In the genomic region with DNA sequence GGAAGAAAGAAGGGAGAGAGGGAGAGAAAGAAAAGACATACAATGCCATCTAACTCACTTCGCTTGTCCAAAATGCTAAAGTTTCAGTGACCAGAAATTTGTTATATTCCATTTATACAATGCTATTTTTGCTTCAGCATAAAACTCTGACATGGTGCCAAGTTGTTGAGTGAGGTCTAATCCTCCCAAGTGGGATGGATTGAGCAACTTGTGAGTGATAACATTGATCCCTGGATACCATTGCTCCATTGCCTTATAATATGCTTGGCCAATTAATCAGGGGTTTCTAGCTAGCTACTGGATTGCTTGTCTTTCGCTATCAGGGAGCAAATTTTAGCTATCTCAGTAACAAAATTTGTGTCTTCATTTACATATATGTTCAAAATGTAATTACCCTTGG, we compare ENCODE assay signal across 20 cellular contexts.
DNase-seq lines count a peak whose midpoint lies in the region; ATAC-seq and TF ChIP-seq lines count a peak whose summit lies in the region.
"Had no signal": no experiment of that assay in that cellular context is flagged by ENCODE, and none has a peak within 500 bp of the region (broad histone marks: within the 10 kb centered on the region; RNA-seq: fewer than 3 reads in every experiment).

No MANE protein-coding gene starts in this region.

- no peak for ATAC-seq in CD4-positive, alpha-beta T cell (ENCODE audit: poor library complexity)
- ATAC-seq in HG03432 (IDR thresholded peaks at IDR 0.05; ENCODE audit: unreplicated experiment), result no peak

- no peaks in the 10 kb centered on the region for H3K9me3 ChIP-seq in CD4-positive, alpha-beta T cell (ENCODE audit: control insufficient read depth, low read length)

- no peaks in the 10 kb centered on the region for H3K9me3 Mint-ChIP-seq in CD4-positive, alpha-beta T cell
- H3K9me3 Mint-ChIP-seq: HFFc6 had no signal

- H3K4me1 Mint-ChIP-seq in CD4-positive, alpha-beta T cell (ENCODE audit: low read depth), result no peaks in the 10 kb centered on the region
- H3K4me1 Mint-ChIP-seq: CD14-positive monocyte had no signal

- DNase-seq in NCI-H524 (lab: John Stamatoyannopoulos, UW) (peak; percentile 13 to 40), NCI-H524 treated with DMSO at 0.1 percent for 48 hours (lab: John Stamatoyannopoulos, UW) (no peak), amniotic epithelial cell (ENCODE audit: low read depth) (peak; percentile 74), fibroblast of mammary gland (ENCODE audit: low read depth) (peak; percentile 47), skeletal muscle cell (ENCODE audit: low read depth) (peak; percentile 33), SIG-M5 treated with dmso at 0.1 percent for 504 hours (lab: John Stamatoyannopoulos, UW; ENCODE audit: unreplicated experiment) (no peak)
- no peak for DNase-seq in CD4-positive, alpha-beta T cell
- DNase-seq: 8988T, DMS79 treated with DMSO at 0.1 percent for 48 hours, HFFc6, MG63, NCI-H1048, NCI-H1436, NCI-H1930, NCI-H2171, NCI-H446 treated with DMSO at 0.1 percent for 48 hours, NCI-H774, SHP77 treated with DMSO at 0.1 percent for 48 hours had no signal

- H3K27me3 ChIP-seq in CD4-positive, alpha-beta T cell (ENCODE audit: control insufficient read depth, insufficient read depth, low read length), result no peaks in the 10 kb centered on the region
- H3K27me3 ChIP-seq: MG63 had no signal

- no peaks in the 10 kb centered on the region for H3K27me3 Mint-ChIP-seq in CD4-positive, alpha-beta T cell

- H3K36me3 Mint-ChIP-seq in CD4-positive, alpha-beta T cell (ENCODE audit: low read depth), result no peaks in the 10 kb centered on the region
- H3K36me3 Mint-ChIP-seq: CD14-positive monocyte had no signal

- H3K27ac ChIP-seq in CD4-positive, alpha-beta T cell (ENCODE audit: low read depth, low read length), result no peak overlapping the region

- CTCF ChIA-PET in CD4-positive, alpha-beta T cell (lab: Charles Lee), result interaction anchor here (0.5 kb wide), 1 partner anchor 1120 kb away, joined by 3 read pairs; no protein-coding TSS in a partner anchor

- POLR2A ChIA-PET in CD4-positive, alpha-beta T cell (lab: Charles Lee), result no interaction called here

- no peak for TF ChIP-seq CTCF in fibroblast of mammary gland (conservative IDR thresholded peaks at IDR 0.05; ENCODE audit: control insufficient read depth, insufficient read depth, low read depth, low read length)
- no peak for TF ChIP-seq CTCF in CD4-positive, alpha-beta T cell (IDR thresholded peaks at IDR 0.05)

- intact Hi-C loops in CD4-positive, alpha-beta T cell (cut with DNase I, micrococcal nuclease), result no loop called here

- H3K4me3 Mint-ChIP-seq in CD4-positive, alpha-beta T cell, result no peak overlapping the region
- H3K4me3 Mint-ChIP-seq: CD14-positive monocyte, HFFc6 had no signal

- H3K4me3 ChIP-seq in fibroblast of mammary gland (ENCODE audit: control insufficient read depth, low read depth, low read length) (no peak overlapping the region), skeletal muscle cell (ENCODE audit: low read depth, low read length) (no peak overlapping the region)
- H3K4me3 ChIP-seq: MG63 had no signal

- H3K27ac Mint-ChIP-seq in CD4-positive, alpha-beta T cell, result no peak overlapping the region
- H3K27ac Mint-ChIP-seq: CD14-positive monocyte, HFFc6 had no signal

Comparison
In these comparisons a context has a peak if more than half of its experiments do, and no peak if none do; other contexts are left out.
1. DNase-seq: peak in NCI-H524 (2 of 2), amniotic epithelial cell (single experiment), fibroblast of mammary gland (single experiment) and skeletal muscle cell (single experiment); none in NCI-H524 treated with DMSO at 0.1 percent for 48 hours (single experiment), CD4-positive, alpha-beta T cell (0 of 10) and SIG-M5 treated with dmso at 0.1 percent for 504 hours (single experiment).